1 cellular context compared by ENCODE assay signal in genomic region chr1:156020293-156021086, GRCh38.
A peak's percentile ranks its signal among the peaks of the same experiment; 100 is the strongest.
TF ChIP-seq lines count a peak whose summit lies in the region.

Gene SSR2, minus strand, starts transcription at chr1:156020951. Its CDS starts 784 bp downstream, at chr1:156020167.

TF ChIP-seq in K562, 482 proteins besides CTCF, POLR2A, EP300 and RAD21 (continued from another document):
- TF ChIP-seq ETS1 (conservative IDR thresholded peaks at IDR 0.05; ENCODE audit: control insufficient read depth, low read depth, low read length), result peak; percentile 88
- TF ChIP-seq ZNF277 (CRISPR knock-in tag; IDR thresholded peaks at IDR 0.05; ENCODE audit: borderline replicate concordance), result no peak
- no peak for TF ChIP-seq BDP1 (IDR thresholded peaks at IDR 0.05; ENCODE audit: insufficient read depth, insufficient read length)
- no peak for TF ChIP-seq DIDO1 (tag; IDR thresholded peaks at IDR 0.05; ENCODE audit: low read depth)
- no peak for TF ChIP-seq ZNF184 (CRISPR knock-in tag; IDR thresholded peaks at IDR 0.05)
- TF ChIP-seq KDM5B (IDR thresholded peaks at IDR 0.05; ENCODE audit: insufficient replicate concordance, low read depth, low read length), result peak; percentile 91
- TF ChIP-seq RREB1 (CRISPR knock-in tag; IDR thresholded peaks at IDR 0.05), result 0 out of 2 replicates have a peak, but pooled peaks have one; percentile 60
- TF ChIP-seq SUPT5H (IDR thresholded peaks at IDR 0.05), result peak; percentile 88
- peak in 1 of 2 experiments; percentile 50; a peak in 2 of 4 replicates for TF ChIP-seq MNT (conservative IDR thresholded peaks at IDR 0.05)
- no peak for TF ChIP-seq JUN (IDR thresholded peaks at IDR 0.05; ENCODE audit: borderline replicate concordance, low read depth, low read length)
- no peak for TF ChIP-seq JUN (CRISPR knock-in tag; IDR thresholded peaks at IDR 0.05; ENCODE audit: borderline replicate concordance)
- peak; percentile 87 for TF ChIP-seq EP400 (IDR thresholded peaks at IDR 0.05)
- TF ChIP-seq FOXM1 (IDR thresholded peaks at IDR 0.05; ENCODE audit: low read depth), result no peak
- no peak for TF ChIP-seq FOXM1 (CRISPR knock-in tag; IDR thresholded peaks at IDR 0.05; ENCODE audit: low read depth)
- no peak for TF ChIP-seq CHCHD3 (CRISPR knock-in tag; IDR thresholded peaks at IDR 0.05)
- TF ChIP-seq ZBTB11 (CRISPR knock-in tag; IDR thresholded peaks at IDR 0.05), result peak in 1 of 3 experiments; percentile 80; a peak in 2 of 6 replicates
- TF ChIP-seq SOX6 (IDR thresholded peaks at IDR 0.05), result no peak
- TF ChIP-seq ZNF143 (CRISPR knock-in tag; IDR thresholded peaks at IDR 0.05), result peak; percentile 91
